ENCODE assay signal across 17 cellular contexts in the genomic region with DNA sequence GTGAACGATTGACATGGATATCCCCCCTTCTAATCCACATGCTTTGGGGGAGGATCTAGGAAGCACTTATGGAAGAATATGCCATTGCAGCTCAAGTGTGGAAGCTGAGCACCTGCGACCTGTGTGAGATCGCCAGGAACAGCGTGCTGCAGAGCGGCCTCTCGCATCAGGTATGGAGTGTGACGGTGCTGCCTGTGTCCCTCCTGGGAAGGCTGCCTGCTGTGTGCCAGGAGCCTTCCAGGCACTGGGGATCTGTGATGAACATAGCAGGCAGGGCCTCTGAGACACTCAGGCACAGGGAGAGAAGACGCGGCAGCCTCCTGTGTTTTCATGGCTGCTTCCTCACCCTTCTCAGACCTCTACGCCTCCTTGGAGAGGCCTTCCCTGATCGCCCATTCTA.
"Had no signal": no experiment of that assay in that cellular context is flagged by ENCODE, and none has a peak within 500 bp of the region (broad histone marks: within the 10 kb centered on the region; RNA-seq: fewer than 3 reads in every experiment).

No MANE protein-coding gene starts in this region.

- H3K4me1 Mint-ChIP-seq: activated CD4-positive, alpha-beta T cell treated with anti-CD3 and anti-CD28 coated beads, Interleukin-2, amount 10 ng/mL, durations not matched to agents 7 days and 5 days; activated naive CD4-positive, alpha-beta T cell treated with anti-CD3 and anti-CD28 coated beads, Interleukin-2, amount 10 ng/mL, durations not matched to agents 7 days and 5 days; activated T-helper 17 cell treated with anti-CD3 and anti-CD28 coated beads, Interleukin-2, amount 50 U/mL, for 72 hours had no signal

- H3K4me3 ChIP-seq: cardiac muscle cell, dorsolateral prefrontal cortex, lower lobe of right lung, right atrium auricular region, skin epidermis, upper lobe of right lung had no signal

- H3K4me1 ChIP-seq: right atrium auricular region had no signal

- H3K9me3 ChIP-seq: lower lobe of right lung, right atrium auricular region, upper lobe of right lung had no signal

- ATAC-seq: activated T-helper 17 cell treated with anti-CD3 and anti-CD28 coated beads, Interleukin-2, amount 50 U/mL, for 72 hours; left colon; stimulated activated naive CD8-positive, alpha-beta T cell treated with anti-CD3 and anti-CD28 coated beads, Interleukin-15, Interleukin-2, amounts not matched to agents 100 U/mL and 50 U/mL, for 24 hours; T-cell had no signal

- H3K4me3 Mint-ChIP-seq: activated CD4-positive, alpha-beta T cell treated with anti-CD3 and anti-CD28 coated beads, Interleukin-2, amount 10 ng/mL, durations not matched to agents 7 days and 5 days; activated naive CD4-positive, alpha-beta T cell treated with anti-CD3 and anti-CD28 coated beads, Interleukin-2, amount 10 ng/mL, durations not matched to agents 7 days and 5 days; activated T-helper 17 cell treated with anti-CD3 and anti-CD28 coated beads, Interleukin-2, amount 50 U/mL, for 72 hours; naive thymus-derived CD4-positive, alpha-beta T cell; T-cell had no signal

- H3K27me3 ChIP-seq: cardiac muscle cell, dorsolateral prefrontal cortex, right atrium auricular region, upper lobe of right lung had no signal

- H3K36me3 ChIP-seq: cardiac muscle cell, right atrium auricular region had no signal

- H3K27ac ChIP-seq: cardiac muscle cell, right atrium auricular region, upper lobe of right lung had no signal

- H3K9me3 Mint-ChIP-seq: activated CD4-positive, alpha-beta T cell treated with anti-CD3 and anti-CD28 coated beads, Interleukin-2, amount 10 ng/mL, durations not matched to agents 7 days and 5 days; activated naive CD4-positive, alpha-beta T cell treated with anti-CD3 and anti-CD28 coated beads, Interleukin-2, amount 10 ng/mL, durations not matched to agents 7 days and 5 days; activated T-helper 17 cell treated with anti-CD3 and anti-CD28 coated beads, Interleukin-2, amount 50 U/mL, for 72 hours; naive thymus-derived CD4-positive, alpha-beta T cell; T-cell had no signal

- DNase-seq: activated CD4-positive, alpha-beta T cell treated with anti-CD3 and anti-CD28 coated beads, Interleukin-2, amount 10 ng/mL, durations not matched to agents 7 days and 5 days; activated naive CD4-positive, alpha-beta T cell treated with anti-CD3 and anti-CD28 coated beads, Interleukin-2, amount 10 ng/mL, durations not matched to agents 7 days and 5 days; dorsolateral prefrontal cortex; left colon; lower lobe of right lung; naive thymus-derived CD4-positive, alpha-beta T cell; nucleus accumbens; stimulated activated CD4-positive, alpha-beta T cell treated with anti-CD3 and anti-CD28 coated beads, Interleukin-4, amount 100 ng/mL, for 24 hours; stimulated activated naive CD8-positive, alpha-beta T cell treated with anti-CD3 and anti-CD28 coated beads, Interleukin-15, Interleukin-2, amounts not matched to agents 100 U/mL and 50 U/mL, for 24 hours; T-cell; T-helper 9 cell; upper lobe of right lung had no signal

- H3K27ac Mint-ChIP-seq: activated CD4-positive, alpha-beta T cell treated with anti-CD3 and anti-CD28 coated beads, Interleukin-2, amount 10 ng/mL, durations not matched to agents 7 days and 5 days; activated T-helper 17 cell treated with anti-CD3 and anti-CD28 coated beads, Interleukin-2, amount 50 U/mL, for 72 hours; progenitor cell of endocrine pancreas; T-cell had no signal

- H3K27me3 Mint-ChIP-seq: activated CD4-positive, alpha-beta T cell treated with anti-CD3 and anti-CD28 coated beads, Interleukin-2, amount 10 ng/mL, durations not matched to agents 7 days and 5 days; activated naive CD4-positive, alpha-beta T cell treated with anti-CD3 and anti-CD28 coated beads, Interleukin-2, amount 10 ng/mL, durations not matched to agents 7 days and 5 days; activated T-helper 17 cell treated with anti-CD3 and anti-CD28 coated beads, Interleukin-2, amount 50 U/mL, for 72 hours; naive thymus-derived CD4-positive, alpha-beta T cell; progenitor cell of endocrine pancreas; T-cell had no signal
